ENCODE assay signal across 8 cellular contexts in the genomic region with DNA sequence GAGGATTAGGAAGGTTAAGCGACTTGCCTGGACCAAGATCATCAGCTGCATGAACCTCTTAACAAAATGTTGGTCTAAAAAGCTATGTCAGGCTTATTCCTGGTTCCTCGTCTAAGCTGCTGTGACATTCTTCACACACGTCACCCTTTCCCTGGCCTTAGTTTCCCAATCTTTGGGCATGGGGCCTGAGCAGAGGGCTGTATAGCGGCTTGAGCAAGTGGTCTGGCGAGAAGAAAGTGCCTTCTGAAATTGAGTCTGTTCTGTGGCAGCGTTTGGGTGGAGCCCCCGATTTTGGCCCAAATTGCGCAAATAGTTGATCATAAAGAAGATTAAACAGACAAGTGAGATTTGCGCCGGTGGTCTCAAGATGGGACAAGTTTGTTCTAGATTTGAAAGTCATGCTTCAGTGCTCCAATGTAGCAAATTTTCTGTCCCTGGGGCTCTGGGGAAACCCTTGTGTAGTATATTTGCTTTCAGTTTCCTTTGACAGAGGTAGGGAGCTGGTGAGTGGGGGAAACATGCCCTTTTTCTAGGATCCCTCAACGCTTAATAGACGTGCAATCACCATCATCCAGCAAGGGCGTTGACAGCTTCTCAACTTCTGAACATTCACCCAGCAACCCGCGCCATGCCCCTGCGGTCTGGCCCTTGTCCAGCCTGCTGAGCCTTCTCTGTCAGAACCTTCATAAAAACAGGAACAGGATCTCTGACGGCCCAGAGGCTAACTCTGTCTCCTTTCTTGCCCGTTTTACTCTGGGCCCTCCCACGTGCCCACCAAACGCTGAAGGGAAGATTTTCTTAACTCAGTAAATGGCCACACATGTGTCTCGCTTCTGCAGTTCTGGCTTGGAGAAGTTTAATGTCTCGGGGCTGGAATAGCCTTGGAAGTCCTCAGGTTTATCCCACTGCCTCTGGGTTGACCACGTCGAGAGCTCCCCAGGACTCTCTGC. TPM values are rescaled to one million over a fixed set of nuclear protein-coding genes. Genes with fewer than 3 reads are reported as not detected.
A peak's percentile ranks its signal among the peaks of the same experiment; 100 is the strongest.
DNase-seq lines count a peak whose midpoint lies in the region; ATAC-seq, FAIRE-seq and TF ChIP-seq lines count a peak whose summit lies in the region.

No MANE protein-coding gene starts in this region.

- H3K4me3 ChIP-seq in K562 (no peak overlapping the region), prostate gland (no peak overlapping the region)

- TF ChIP-seq CTCF in K562 (IDR thresholded peaks at IDR 0.05 in 2 of 3, conservative IDR thresholded peaks at IDR 0.05 in 1 of 3; ENCODE audit: insufficient read depth in 2 of 3, low read depth in 1 of 3, low read length in 3 of 3) (no peak), prostate gland (IDR thresholded peaks at IDR 0.05) (no peak)

- H3K9me1 ChIP-seq in K562 (ENCODE audit: control insufficient read depth, insufficient read depth, low read length) = no peaks in the 10 kb centered on the region

- DNase-seq in NOMO-1 (lab: John Stamatoyannopoulos, UW; ENCODE audit: unreplicated experiment in 2 of 2) (peak; percentile 75 to 89), K562 (ENCODE audit: extremely low read depth in 1 of 4, low spot score in 3 of 4) (peak in 3 of 4 experiments; percentile 12 to 60 (median 24)), posterior vena cava (ENCODE audit: low spot score) (peak; percentile 88), T1000 (lab: John Stamatoyannopoulos, UW) (no peak), prostate gland (ENCODE audit: low spot score) (no peak), frontal cortex (ENCODE audit: low spot score in 2 of 2) (no peak)

- ATAC-seq in GM18517 (IDR thresholded peaks at IDR 0.05; ENCODE audit: unreplicated experiment) = peak; percentile 68
- ATAC-seq in HG02588 (IDR thresholded peaks at IDR 0.05; ENCODE audit: unreplicated experiment) = peak; percentile 60
- ATAC-seq in K562 = peak; percentile 71

- under 1% methylated on average over 19 of the region's 24 CpGs for WGBS in K562 (ENCODE audit: insufficient coverage, low coverage, missing lambda C conversion rate)
- 78% methylated on average over 24 of the region's 24 CpGs for WGBS in prostate gland

- TF ChIP-seq POLR2A in K562 (conservative IDR thresholded peaks at IDR 0.05) (no peak), prostate gland (IDR thresholded peaks at IDR 0.05) (no peak)

- intact Hi-C loops in K562 (cut with micrococcal nuclease) = no loop called here
- intact Hi-C loops in posterior vena cava (cut with DNase I) = no loop called here
- intact Hi-C loops in prostate gland (cut with DNase I) = no loop called here

- peak; percentile 6 for FAIRE-seq in K562 (lab: Jason Lieb, UNC)
- no peak for FAIRE-seq in frontal cortex (lab: Jason Lieb, UNC)

- H3K9me3 ChIP-seq in K562 (replicated peaks; ENCODE audit: control insufficient read depth, insufficient read depth, low read depth, low read length) (no peaks in the 10 kb centered on the region), prostate gland (no peaks in the 10 kb centered on the region)

- peaks cover 22 to 28% of the 10 kb centered on the region in 2 experiments; a peak in 3 of 5 replicates for H3K27me3 ChIP-seq in K562 (ENCODE audit: control insufficient read depth in 2 of 2, insufficient read depth in 2 of 2, low read length in 2 of 2)
- H3K27me3 ChIP-seq in prostate gland (replicated peaks; ENCODE audit: insufficient read depth) = no peaks in the 10 kb centered on the region

- no peaks in the 10 kb centered on the region for H4K20me1 ChIP-seq in K562 (replicated peaks; ENCODE audit: control insufficient read depth, insufficient read depth, low read length)

- no peak overlapping the region for H2AFZ ChIP-seq in K562 (ENCODE audit: low read depth, low read length)

- CTCF ChIA-PET in K562 (lab: Yijun Ruan, JAX; ENCODE audit: low intra/inter-chr PET ratio) = no interaction called here

- in situ Hi-C loops in K562 (cut with MboI) = no loop called here

- no TSS peak for BruUV-seq in K562 (replicated peaks; lab: Mats Ljungman, UMichigan)

- H3K36me3 ChIP-seq in K562 (ENCODE audit: control insufficient read depth, insufficient read depth, low read length) (no peaks in the 10 kb centered on the region), prostate gland (no peaks in the 10 kb centered on the region)

- no peak for TF ChIP-seq EP300 in K562 (IDR thresholded peaks at IDR 0.05; ENCODE audit: low read length)

- TF ChIP-seq RAD21 in K562 (CRISPR knock-in tag; conservative IDR thresholded peaks at IDR 0.05 in 1 of 2, IDR thresholded peaks at IDR 0.05 in 1 of 2) = no peak

- POLR2A ChIA-PET in K562 (lab: Yijun Ruan, JAX) = interaction anchor here (0.6 to 1.7 kb wide), 3 partner anchors 10 to 60 kb away, joined by 3 to 5 read pairs (median 3); no protein-coding TSS in a partner anchor

- H3K4me1 ChIP-seq in K562 (replicated peaks in 1 of 2; ENCODE audit: control insufficient read depth in 2 of 2, insufficient read depth in 2 of 2, low read length in 2 of 2) (peaks cover 0 to 10% of the 10 kb centered on the region in 2 experiments; a peak in 2 of 5 replicates), prostate gland (replicated peaks) (no peaks in the 10 kb centered on the region)

- H3K27ac ChIP-seq in K562 (ENCODE audit: extremely low read depth, low read depth, low read length) = no peak overlapping the region
- no peak overlapping the region for H3K27ac ChIP-seq in prostate gland

- H3K79me2 ChIP-seq in K562 (ENCODE audit: control insufficient read depth, insufficient read depth, low read length) = no peaks in the 10 kb centered on the region

- no peak overlapping the region for H3K9ac ChIP-seq in K562 (ENCODE audit: insufficient read depth in 1 of 2, low read depth in 2 of 2, low read length in 2 of 2)

- no peak overlapping the region; the same call in 1 of the 2 replicates for H3K4me2 ChIP-seq in K562 (ENCODE audit: insufficient read depth, low read length)

TF ChIP-seq in K562, 482 proteins besides CTCF, POLR2A, EP300 and RAD21 (continues in another document):
- TF ChIP-seq, protein P1, sequence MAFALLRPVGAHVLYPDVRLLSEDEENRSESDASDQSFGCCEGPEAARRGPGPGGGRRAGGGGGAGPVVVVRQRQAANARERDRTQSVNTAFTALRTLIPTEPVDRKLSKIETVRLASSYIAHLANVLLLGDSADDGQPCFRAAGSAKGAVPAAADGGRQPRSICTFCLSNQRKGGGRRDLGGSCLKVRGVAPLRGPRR (CRISPR knock-in tag; IDR thresholded peaks at IDR 0.05) = no peak
- TF ChIP-seq CBFA2T3 (IDR thresholded peaks at IDR 0.05) = peak; percentile 49; the same call in 1 of the 2 replicates
- peak; percentile 39 for TF ChIP-seq CXXC5 (CRISPR knock-in tag; IDR thresholded peaks at IDR 0.05)
- TF ChIP-seq, protein P2, sequence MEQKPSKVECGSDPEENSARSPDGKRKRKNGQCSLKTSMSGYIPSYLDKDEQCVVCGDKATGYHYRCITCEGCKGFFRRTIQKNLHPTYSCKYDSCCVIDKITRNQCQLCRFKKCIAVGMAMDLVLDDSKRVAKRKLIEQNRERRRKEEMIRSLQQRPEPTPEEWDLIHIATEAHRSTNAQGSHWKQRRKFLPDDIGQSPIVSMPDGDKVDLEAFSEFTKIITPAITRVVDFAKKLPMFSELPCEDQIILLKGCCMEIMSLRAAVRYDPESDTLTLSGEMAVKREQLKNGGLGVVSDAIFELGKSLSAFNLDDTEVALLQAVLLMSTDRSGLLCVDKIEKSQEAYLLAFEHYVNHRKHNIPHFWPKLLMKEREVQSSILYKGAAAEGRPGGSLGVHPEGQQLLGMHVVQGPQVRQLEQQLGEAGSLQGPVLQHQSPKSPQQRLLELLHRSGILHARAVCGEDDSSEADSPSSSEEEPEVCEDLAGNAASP (IDR thresholded peaks at IDR 0.05) = no peak
- TF ChIP-seq, protein P3, sequence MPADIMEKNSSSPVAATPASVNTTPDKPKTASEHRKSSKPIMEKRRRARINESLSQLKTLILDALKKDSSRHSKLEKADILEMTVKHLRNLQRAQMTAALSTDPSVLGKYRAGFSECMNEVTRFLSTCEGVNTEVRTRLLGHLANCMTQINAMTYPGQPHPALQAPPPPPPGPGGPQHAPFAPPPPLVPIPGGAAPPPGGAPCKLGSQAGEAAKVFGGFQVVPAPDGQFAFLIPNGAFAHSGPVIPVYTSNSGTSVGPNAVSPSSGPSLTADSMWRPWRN (IDR thresholded peaks at IDR 0.05; ENCODE audit: low read depth) = peak; percentile 89
- TF ChIP-seq SPI1 (IDR thresholded peaks at IDR 0.05; ENCODE audit: borderline replicate concordance, low read depth, low read length) = peak; percentile 89
- no peak for TF ChIP-seq TFAM (CRISPR knock-in tag; conservative IDR thresholded peaks at IDR 0.05)
- TF ChIP-seq, protein P4, sequence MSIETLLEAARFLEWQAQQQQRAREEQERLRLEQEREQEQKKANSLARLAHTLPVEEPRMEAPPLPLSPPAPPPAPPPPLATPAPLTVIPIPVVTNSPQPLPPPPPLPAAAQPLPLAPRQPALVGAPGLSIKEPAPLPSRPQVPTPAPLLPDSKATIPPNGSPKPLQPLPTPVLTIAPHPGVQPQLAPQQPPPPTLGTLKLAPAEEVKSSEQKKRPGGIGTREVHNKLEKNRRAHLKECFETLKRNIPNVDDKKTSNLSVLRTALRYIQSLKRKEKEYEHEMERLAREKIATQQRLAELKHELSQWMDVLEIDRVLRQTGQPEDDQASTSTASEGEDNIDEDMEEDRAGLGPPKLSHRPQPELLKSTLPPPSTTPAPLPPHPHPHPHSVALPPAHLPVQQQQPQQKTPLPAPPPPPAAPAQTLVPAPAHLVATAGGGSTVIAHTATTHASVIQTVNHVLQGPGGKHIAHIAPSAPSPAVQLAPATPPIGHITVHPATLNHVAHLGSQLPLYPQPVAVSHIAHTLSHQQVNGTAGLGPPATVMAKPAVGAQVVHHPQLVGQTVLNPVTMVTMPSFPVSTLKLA (conservative IDR thresholded peaks at IDR 0.05) = no peak

RNA-seq across cellular contexts. Expression of a gene that starts 58.4 kb away (rescaled TPM):
- total RNA-seq in K562 (2011; cell fraction: chromatin; rRNA removed; ENCODE audit: low replicate concordance) = 52.6 and 55.6 TPM in 2 replicates
- 37.4 and 40.2 TPM in 2 replicates for total RNA-seq in K562 (2011; cell fraction: nucleolus; rRNA removed)
- total RNA-seq in K562 (2011; cell fraction: nucleoplasm; rRNA removed) = 57.5 and 64.9 TPM in 2 replicates
- 39.6 and 52.1 TPM in 2 replicates for total RNA-seq in K562 (2014; rRNA removed)
- 68.9 and 71.9 TPM in 2 replicates for total RNA-seq in K562 (2014; rRNA removed; fragmentation: Illumina TruSeq; extraction: Trizol)
- total RNA-seq in K562 (2015; rRNA removed; fragmentation: Illumina TruSeq; extraction: Trizol) = 49.7 and 53.2 TPM in 2 replicates
- total RNA-seq in K562 (2021) = 93.5 and 99.3 TPM in 2 replicates
- polyA plus RNA-seq in K562 (2011; rRNA removed) = 36.9 and 42.9 TPM in 2 replicates
- 20.5 and 35.3 TPM in 2 replicates for polyA plus RNA-seq in K562 (2011; cell fraction: cytosol; rRNA removed)
- polyA plus RNA-seq in K562 (2011; cell fraction: nucleus; rRNA removed) = 28.5 and 42.5 TPM in 2 replicates
- 12.1 and 12.4 TPM in 2 replicates for polyA plus RNA-seq in K562 (2012)
- 12.6 and 13.6 TPM in 2 replicates for polyA plus RNA-seq in K562 (2014; fragmentation: Illumina TruSeq; extraction: Trizol)
- 10 to 100 TPM; 13.7 to 47.6 TPM for polyA plus RNA-seq in K562 (2014; fragmentation: Nextera tagmentation; extraction: Ambion mirVana)
- polyA plus RNA-seq in K562 (2014; rRNA removed) = 30.3 and 33.2 TPM in 2 replicates
- polyA minus RNA-seq in K562 (2011; rRNA and poly(A)+ RNA removed) = 109 and 119 TPM in 2 replicates
- 68.1 and 69.3 TPM in 2 replicates for polyA minus RNA-seq in K562 (2011; cell fraction: cytosol; rRNA and poly(A)+ RNA removed)
- 21.5 and 41.5 TPM in 2 replicates for polyA minus RNA-seq in K562 (2011; cell fraction: nucleus; rRNA and poly(A)+ RNA removed)
- 100 to 1,000 TPM; 101 to 129 TPM for total RNA-seq in posterior vena cava
- 10 to 100 TPM; 31.6 to 46.1 TPM for total RNA-seq in prostate gland
- total RNA-seq in frontal cortex = 161 TPM

Comparison
In these comparisons a context has a peak if more than half of its experiments do, and no peak if none do; other contexts are left out.
1. DNase-seq: peak in NOMO-1 (2 of 2), K562 (3 of 4) and posterior vena cava (single experiment); none in T1000 (single experiment), prostate gland (single experiment) and frontal cortex (0 of 2).
2. Peak in every context shown above with its lines, with median percentiles within 50 percentile points of each other: ATAC-seq.